In genomic region chr2:230797515-230798495, GRCh38 we compare ENCODE assay signal across 1 cellular context.
TF ChIP-seq lines count a peak whose summit lies in the region.

No MANE protein-coding gene starts in this region.

TF ChIP-seq in K562, 482 proteins besides CTCF, POLR2A, EP300 and RAD21 (continued from another document):
- peak; percentile 89 for TF ChIP-seq PRDM10 (IDR thresholded peaks at IDR 0.05; ENCODE audit: partially characterized antibody)
- TF ChIP-seq HDAC8 (tag; IDR thresholded peaks at IDR 0.05) = no peak
